ENCODE assay signal across 8 cellular contexts in the genomic region with DNA sequence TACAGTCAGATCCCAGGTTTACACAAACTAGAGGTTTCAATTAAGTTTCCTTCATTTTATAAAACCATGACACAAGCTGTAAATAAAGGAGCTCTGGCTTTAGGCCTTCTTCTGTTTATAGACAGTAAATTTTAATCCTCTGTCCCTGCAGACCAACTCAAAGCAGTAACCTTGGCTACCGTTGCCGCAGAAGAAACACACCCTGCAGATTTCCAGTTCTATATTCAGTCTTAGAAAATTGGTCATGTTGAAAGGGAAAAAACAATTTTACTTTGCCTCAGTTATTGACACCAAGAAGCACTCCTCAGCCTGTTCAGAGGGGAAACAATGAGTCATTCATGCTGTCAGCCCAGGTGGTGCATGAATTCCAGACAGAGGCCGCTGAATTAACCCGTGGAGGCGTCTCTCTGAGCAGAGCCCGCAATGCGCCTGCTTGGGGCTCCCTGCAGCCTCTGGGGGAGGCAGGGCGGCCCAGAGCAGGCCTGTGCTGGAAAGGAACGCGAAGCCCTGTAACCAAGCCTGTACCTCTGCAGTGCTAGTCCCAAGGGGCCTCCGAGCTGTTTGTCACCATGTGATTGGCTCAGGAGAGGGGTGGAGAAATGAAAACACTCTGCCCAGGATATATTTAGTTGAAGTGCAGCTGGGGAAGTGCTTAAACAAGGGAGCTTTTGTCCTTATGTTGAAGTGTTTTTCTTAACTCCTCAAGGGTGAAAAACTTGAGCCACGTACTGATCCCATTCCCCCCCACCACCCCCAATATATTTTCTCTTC.
DNase-seq lines count a peak whose midpoint lies in the region; ATAC-seq and TF ChIP-seq lines count a peak whose summit lies in the region.

No MANE protein-coding gene starts in this region.

- TF ChIP-seq CTCF in BE2C (IDR thresholded peaks at IDR 0.05; ENCODE audit: low read depth, low read length) (no peak), colonic mucosa (IDR thresholded peaks at IDR 0.05) (no peak), left lung (IDR thresholded peaks at IDR 0.05) (no peak)

- intact Hi-C loops in colonic mucosa (cut with DNase I), result loop anchor here (5.0 kb wide), 1 partner anchor 46 kb away; no protein-coding TSS in a partner anchor
- intact Hi-C loops in left lung (cut with DNase I), result no loop called here

- DNase-seq in BE2C (peak; percentile 99), NCI-H524 treated with DMSO at 0.1 percent for 48 hours (lab: John Stamatoyannopoulos, UW) (peak; percentile 99), colonic mucosa (peak; percentile 89), left lung (peak; percentile 91 to 92)
- DNase-seq in activated CD4-positive, alpha-beta T cell treated with anti-CD3 and anti-CD28 coated beads for 48 hours, result peak; percentile 93
- peak; percentile 77 to 78 for DNase-seq in stimulated activated CD4-positive, alpha-beta T cell treated with anti-CD3 and anti-CD28 coated beads, Interleukin-2, amount 100 ng/mL, for 48 hours

- H3K4me1 ChIP-seq in BE2C (peaks cover 20% of the 10 kb centered on the region), colonic mucosa (peaks cover 10% of the 10 kb centered on the region), left lung (peaks cover 26 to 40% of the 10 kb centered on the region in 2 donors)

- H3K9me3 ChIP-seq in BE2C (no peaks in the 10 kb centered on the region), colonic mucosa (no peaks in the 10 kb centered on the region), left lung (no peaks in the 10 kb centered on the region)

- H3K27me3 ChIP-seq in BE2C, result no peaks in the 10 kb centered on the region
- no peaks in the 10 kb centered on the region for H3K27me3 ChIP-seq in colonic mucosa
- no peaks in the 10 kb centered on the region for H3K27me3 ChIP-seq in left lung

- ATAC-seq in GM19324 (IDR thresholded peaks at IDR 0.05; ENCODE audit: low FRiP score, unreplicated experiment) (peak; percentile 99), HG03460 (IDR thresholded peaks at IDR 0.05; ENCODE audit: unreplicated experiment) (peak; percentile 92), left lung (peak; percentile 92)

- H3K4me3 ChIP-seq in BE2C (ENCODE audit: low read depth, low read length) (peak overlapping the region; percentile 37), colonic mucosa (no peak overlapping the region), left lung (peak overlapping the region; percentile 1 to 13)

- H3K9ac ChIP-seq in colonic mucosa (ENCODE audit: low read depth in 2 of 2, low read length in 2 of 2), result peak overlapping the region; percentile 58 to 79

- H3K36me3 ChIP-seq in BE2C (no peaks in the 10 kb centered on the region), colonic mucosa (no peaks in the 10 kb centered on the region), left lung (no peaks in the 10 kb centered on the region)

- H3K27ac ChIP-seq in colonic mucosa, result peak overlapping the region; percentile 93
- peak overlapping the region; percentile 86 to 95 for H3K27ac ChIP-seq in left lung
